In the genomic region with DNA sequence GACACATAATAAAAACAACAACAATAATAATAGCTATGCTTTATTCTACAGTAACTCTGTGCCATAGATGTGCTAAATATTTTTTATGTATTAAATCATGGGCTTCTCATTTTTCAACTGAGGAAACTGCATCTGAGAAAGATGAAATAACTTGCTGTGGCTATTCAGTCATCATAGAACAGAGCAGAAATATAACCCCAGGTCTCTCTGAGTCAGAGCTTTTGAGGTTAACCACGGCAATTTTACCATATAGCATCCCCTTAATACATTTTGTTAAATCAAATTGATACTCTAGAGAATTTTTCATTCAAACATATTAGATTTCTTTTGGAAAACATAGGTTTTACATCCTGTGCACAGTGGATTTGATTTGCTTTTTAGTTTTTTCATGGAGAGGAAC, we compare ENCODE assay signal across 32 cellular contexts.
"Had no signal": no experiment of that assay in that cellular context is flagged by ENCODE, and none has a peak within 500 bp of the region (broad histone marks: within the 10 kb centered on the region; RNA-seq: fewer than 3 reads in every experiment).

No MANE protein-coding gene starts in this region.

- H3K27me3 ChIP-seq: adrenal gland, body of pancreas, cardiac muscle cell had no signal

- H3K9me3 ChIP-seq: adrenal gland, body of pancreas had no signal

- H3K4me3 ChIP-seq: adrenal gland, body of pancreas, cardiac muscle cell had no signal

- DNase-seq: activated B cell treated with CpG ODN at 0.5 μM for 24 hours; activated CD4-positive, alpha-beta memory T cell treated with anti-CD3 and anti-CD28 coated beads for 36 hours; activated CD4-positive, alpha-beta T cell treated with anti-CD3 and anti-CD28 coated beads for 4 hours; activated CD4-positive, alpha-beta T cell treated with anti-CD3 and anti-CD28 coated beads, Interleukin-2, amount 10 ng/mL, durations not matched to agents 24 days and 14 days; activated CD4-positive, alpha-beta T cell treated with anti-CD3 and anti-CD28 coated beads, Interleukin-2, amount 50 U/mL, for 1 hour; activated CD4-positive, alpha-beta T cell treated with anti-CD3 and anti-CD28 coated beads, Interleukin-2, amount 50 U/mL, for 4 hours; activated CD4-positive, CD25-positive, alpha-beta regulatory T cell treated with anti-CD3 and anti-CD28 coated beads, Interleukin-2, amount 50 U/mL, for 72 hours; activated CD8-positive, alpha-beta memory T cell treated with anti-CD3 and anti-CD28 coated beads, Interleukin-2, amount 50 U/mL, for 4 hours; activated CD8-positive, alpha-beta T cell treated with anti-CD3 and anti-CD28 coated beads for 36 hours; activated effector memory CD4-positive, alpha-beta T cell treated with anti-CD3 and anti-CD28 coated beads, Interleukin-2, amount 50 U/mL, for 16 hours; activated gamma-delta T cell treated with Interleukin-2 at 50 U/mL for 16 hours; activated naive CD4-positive, alpha-beta T cell; activated naive CD4-positive, alpha-beta T cell treated with anti-CD3 and anti-CD28 coated beads for 36 hours; activated naive CD4-positive, alpha-beta T cell treated with anti-CD3 and anti-CD28 coated beads, Interleukin-2, amount 50 U/mL, for 16 hours; activated naive CD8-positive, alpha-beta T cell treated with anti-CD3 and anti-CD28 coated beads for 36 hours; activated T-cell treated with anti-CD3 and anti-CD28 coated beads for 4 hours; activated T-cell treated with anti-CD3 and anti-CD28 coated beads, Interleukin-2, amount 50 U/mL, for 1 hour; activated T-cell treated with anti-CD3 and anti-CD28 coated beads, Interleukin-2, amount 50 U/mL, for 4 hours; activated T-cell treated with anti-CD3 and anti-CD28 coated beads, Interleukin-2, amount 50 U/mL, for 72 hours; adrenal gland; amniotic stem cell; aorta; body of pancreas; caudate nucleus; cerebellar nuclear complex; T-helper 1 cell; T-helper 2 cell; T-helper 9 cell had no signal

- H3K27ac ChIP-seq: adrenal gland, body of pancreas, cardiac muscle cell, VCaP had no signal

- ATAC-seq: activated CD8-positive, alpha-beta T cell treated with anti-CD3 and anti-CD28 coated beads for 36 hours; activated naive CD4-positive, alpha-beta T cell treated with anti-CD3 and anti-CD28 coated beads, Interleukin-2, amount 50 U/mL, for 72 hours; activated T-cell treated with anti-CD3 and anti-CD28 coated beads, Interleukin-2, amount 50 U/mL, for 4 hours; activated T-cell treated with anti-CD3 and anti-CD28 coated beads, Interleukin-2, amount 50 U/mL, for 72 hours; activated T-helper 17 cell treated with anti-CD3 and anti-CD28 coated beads, Interleukin-2, amount 50 U/mL, for 72 hours; body of pancreas had no signal

- H3K36me3 ChIP-seq: adrenal gland, cardiac muscle cell had no signal

- H3K4me1 ChIP-seq: adrenal gland, body of pancreas had no signal
